In genomic region chr3:117477214-117477755, GRCh38 we compare ENCODE assay signal across 15 cellular contexts.
DNase-seq lines count a peak whose midpoint lies in the region; ATAC-seq, FAIRE-seq and TF ChIP-seq lines count a peak whose summit lies in the region.
"Had no signal": no experiment of that assay in that cellular context is flagged by ENCODE, and none has a peak within 500 bp of the region (broad histone marks: within the 10 kb centered on the region; RNA-seq: fewer than 3 reads in every experiment).

No MANE protein-coding gene starts in this region.

- peak; percentile 92 for ATAC-seq in left lung
- peak; percentile 40 to 90 (median 88) for ATAC-seq in pancreas
- ATAC-seq in GM19328 (IDR thresholded peaks at IDR 0.05; ENCODE audit: unreplicated experiment): no peak
- ATAC-seq: GM12878 had no signal

- H3K9me3 ChIP-seq in left lung (no peaks in the 10 kb centered on the region), pancreas (no peaks in the 10 kb centered on the region)
- H3K9me3 ChIP-seq: BLaER1 had no signal

- intact Hi-C loops in left lung (cut with DNase I) (no loop called here), pancreas (cut with DNase I) (no loop called here)

- WGBS in pancreas, 2 donors: 45 to 59% methylated on average over 6 of the region's 6 CpGs

- FAIRE-seq in pancreas (lab: Jason Lieb, UNC): no peak
- FAIRE-seq: GM12878, HTR-8/SVneo had no signal

- no peaks in the 10 kb centered on the region for H3K27me3 ChIP-seq in left lung
- no peaks in the 10 kb centered on the region for H3K27me3 ChIP-seq in pancreas
- H3K27me3 ChIP-seq: BLaER1 had no signal

- H3K36me3 ChIP-seq in left lung (no peaks in the 10 kb centered on the region), pancreas (no peaks in the 10 kb centered on the region)
- H3K36me3 ChIP-seq: BLaER1 had no signal

- no peak overlapping the region for H3K4me3 ChIP-seq in left lung
- H3K4me3 ChIP-seq in pancreas: no peak overlapping the region
- H3K4me3 ChIP-seq: BLaER1, GM12878 had no signal

- TF ChIP-seq CTCF in C4-2B (conservative IDR thresholded peaks at IDR 0.05) (peak; percentile 9; the same call in 1 of the 2 replicates), VCaP (conservative IDR thresholded peaks at IDR 0.05) (peak; percentile 47; the same call in 1 of the 2 replicates), left lung (IDR thresholded peaks at IDR 0.05) (no peak), pancreas (IDR thresholded peaks at IDR 0.05) (no peak)

- H3K4me1 ChIP-seq in left lung (no peaks in the 10 kb centered on the region), pancreas (peaks cover 0 to 3% (median 0%) of the 10 kb centered on the region in 3 donors)
- H3K4me1 ChIP-seq: BLaER1 had no signal

- H3K27ac ChIP-seq in C4-2B (no peak overlapping the region), VCaP (peak overlapping the region; percentile 17), left lung (no peak overlapping the region), pancreas (no peak overlapping the region)
- H3K27ac ChIP-seq: BLaER1 had no signal

- DNase-seq in left lung: no peak
- peak in 1 of 6 donors; percentile 11 for DNase-seq in pancreas
- DNase-seq in kidney glomerular epithelial cell (lab: John Stamatoyannopoulos, UW): no peak
- DNase-seq in NCI-H510A treated with DMSO at 0.1 percent for 48 hours (lab: John Stamatoyannopoulos, UW): no peak
- DNase-seq: 8988T; AML-193; CD4-positive, CD25-positive, alpha-beta regulatory T cell; HCEC 1CT; HFFc6 had no signal

Comparison
In these comparisons a context has a peak if more than half of its experiments do, and no peak if none do; other contexts are left out.
1. CTCF ChIP-seq: peak in C4-2B (single experiment) and VCaP (single experiment); none in left lung (0 of 2) and pancreas (0 of 4).